19 cellular contexts compared by ENCODE assay signal in the genomic region with DNA sequence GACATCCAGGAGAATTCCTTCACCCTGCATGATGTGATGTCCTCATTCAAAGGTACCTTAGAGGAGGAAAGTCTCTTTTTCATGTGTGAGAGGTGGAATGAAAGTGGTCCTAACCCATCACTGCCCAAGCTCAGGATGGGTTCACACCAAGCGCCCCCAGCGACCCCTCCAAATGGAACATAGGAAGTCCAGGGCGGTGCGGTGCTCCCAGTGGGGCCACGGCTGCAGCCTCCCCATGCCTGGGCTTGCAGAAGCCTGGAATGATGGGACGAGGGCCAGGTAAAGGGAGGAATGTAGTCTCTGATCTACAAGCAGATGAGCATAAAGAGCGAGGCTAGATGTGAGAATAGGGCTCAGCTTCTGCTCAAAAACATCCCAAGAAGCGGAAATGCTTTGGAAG.
"Had no signal": no experiment of that assay in that cellular context is flagged by ENCODE, and none has a peak within 500 bp of the region (broad histone marks: within the 10 kb centered on the region; RNA-seq: fewer than 3 reads in every experiment).

No MANE protein-coding gene starts in this region.

- H3K4me1 ChIP-seq: Peyer's patch had no signal

- H3K36me3 ChIP-seq: Peyer's patch, SJSA1 had no signal

- H3K9me3 ChIP-seq: Peyer's patch, SJSA1 had no signal

- H3K27me3 ChIP-seq: Peyer's patch, SJSA1 had no signal

- ATAC-seq: HepG2, Right ventricle myocardium inferior had no signal

- H3K27ac ChIP-seq: PC-9, Peyer's patch, SJSA1, SK-N-MC had no signal

- FAIRE-seq: HepG2 had no signal

- H3K4me2 ChIP-seq: PC-9 had no signal

- H3K4me3 ChIP-seq: PC-9, Peyer's patch, SJSA1, SK-N-MC had no signal

- DNase-seq: IMR-90; Kasumi-1; KG1; MM.1S; NCI-H1694; NCI-H187 treated with DMSO at 0.1 percent for 48 hours; NCI-H2029 treated with DMSO at 0.1 percent for 48 hours; NCI-H2171 treated with DMSO at 0.1 percent for 48 hours; NCI-H526; NCI-H82; NK-92 treated with Interleukin-12 subunit alpha and Interleukin-12 subunit beta, amount 100 ng/mL, for 24 hours; OCI-M1; PC-9; Peyer's patch; SHP77 treated with DMSO at 0.1 percent for 48 hours had no signal

- H2AFZ ChIP-seq: PC-9 had no signal
